In the genomic region with DNA sequence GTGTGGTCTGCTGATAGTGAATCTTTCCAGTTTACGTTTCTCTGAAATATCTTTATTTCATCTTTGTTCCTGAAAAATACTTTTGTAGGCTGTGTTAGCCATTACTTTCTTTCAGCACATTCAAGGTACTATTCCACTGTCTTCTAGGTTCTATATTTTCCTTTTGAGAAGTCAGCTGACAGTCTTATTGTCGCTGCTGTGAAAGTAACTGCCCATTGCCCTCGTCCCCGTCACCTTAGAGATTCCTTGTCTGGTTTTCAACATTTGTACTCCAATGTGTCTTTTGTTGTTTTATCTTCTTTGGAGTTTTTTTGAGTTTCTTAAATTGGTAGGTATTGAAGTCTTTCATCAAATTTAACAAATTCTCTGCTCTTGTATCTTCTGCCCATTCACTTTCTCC, we compare ENCODE assay signal across 34 cellular contexts. TPM values are rescaled to one million over a fixed set of nuclear protein-coding genes. Genes with fewer than 3 reads are reported as not detected.
"Had no signal": no experiment of that assay in that cellular context is flagged by ENCODE, and none has a peak within 500 bp of the region (broad histone marks: within the 10 kb centered on the region; RNA-seq: fewer than 3 reads in every experiment).

No MANE protein-coding gene starts in this region.

- H3K9ac ChIP-seq: parathyroid adenoma had no signal

- H3K79me2 ChIP-seq: parathyroid adenoma had no signal

- DNase-seq: naive thymus-derived CD8-positive, alpha-beta T cell; nephron progenitor cell; nucleus accumbens; ovary; posterior cingulate gyrus; psoas muscle; right cardiac atrium; spleen; stimulated activated CD4-positive, alpha-beta T cell treated with anti-CD3 and anti-CD28 coated beads, Interleukin-12 subunit alpha, Interleukin-12 subunit beta, amount 100 ng/mL, for 4 hours; stimulated activated CD4-positive, alpha-beta T cell treated with anti-CD3 and anti-CD28 coated beads, Interleukin-1b, Interleukin-23, amount 100 ng/mL, for 48 hours; stimulated activated CD4-positive, alpha-beta T cell treated with anti-CD3 and anti-CD28 coated beads, Interleukin-4, amount 100 ng/mL, for 1 hour; stimulated activated CD4-positive, alpha-beta T cell treated with anti-CD3 and anti-CD28 coated beads, Interleukin-4, amount 100 ng/mL, for 4 hours; stimulated activated CD8-positive, alpha-beta memory T cell treated with anti-CD3 and anti-CD28 coated beads, Interleukin-4, amount 100 ng/mL, for 48 hours; stimulated activated naive CD4-positive, alpha-beta T cell; stimulated activated naive CD8-positive, alpha-beta T cell treated with anti-CD3 and anti-CD28 coated beads, Interleukin-15, amount 100 ng/mL, for 72 hours; stimulated activated naive CD8-positive, alpha-beta T cell treated with anti-CD3 and anti-CD28 coated beads, Interleukin-15, Interleukin-2, amounts not matched to agents 100 U/mL and 50 U/mL, for 24 hours; substantia nigra; testis; tibial artery; transverse colon; upper lobe of right lung; uterus had no signal

- H2AFZ ChIP-seq: parathyroid adenoma had no signal

- H3K27me3 ChIP-seq: neutrophil, ovary, spleen, suprapubic skin, testis, tibial artery, upper lobe of right lung, uterus had no signal

- ATAC-seq: naive thymus-derived CD8-positive, alpha-beta T cell; natural killer cell treated with Interleukin-12 subunit alpha and Interleukin-12 subunit beta and Interleukin-15 and Interleukin-18, amount 100 ng/mL, for 72 hours; psoas muscle; right cardiac atrium; sciatic nerve; stimulated activated memory B cell treated with anti-CD40 and anti-IgM and Interleukin-4, amounts not matched to agents 10 μg/mL and 1 μg/mL and 100 μg/mL, for 72 hours; stimulated activated naive CD8-positive, alpha-beta T cell treated with anti-CD3 and anti-CD28 coated beads, Interleukin-15, amount 100 ng/mL, for 72 hours; stimulated activated naive CD8-positive, alpha-beta T cell treated with anti-CD3 and anti-CD28 coated beads, Interleukin-15, Interleukin-2, amounts not matched to agents 100 U/mL and 50 U/mL, for 24 hours; upper lobe of right lung had no signal

- H3K36me3 ChIP-seq: neutrophil, ovary, spleen, suprapubic skin, tibial artery, transverse colon, upper lobe of right lung, uterus had no signal

- H3K36me3 Mint-ChIP-seq: stimulated activated memory B cell treated with anti-CD40 and anti-IgM and Interleukin-4, amounts not matched to agents 10 μg/mL and 1 μg/mL and 100 μg/mL, for 72 hours; type B pancreatic cell had no signal

- H3K27ac Mint-ChIP-seq: naive thymus-derived CD8-positive, alpha-beta T cell; natural killer cell treated with Interleukin-12 subunit alpha and Interleukin-12 subunit beta and Interleukin-15 and Interleukin-18, amount 100 ng/mL, for 72 hours; nephron progenitor cell; progenitor cell of endocrine pancreas; stimulated activated memory B cell treated with anti-CD40 and anti-IgM and Interleukin-4, amounts not matched to agents 10 μg/mL and 1 μg/mL and 100 μg/mL, for 72 hours; stimulated activated naive CD8-positive, alpha-beta T cell treated with anti-CD3 and anti-CD28 coated beads, Interleukin-15, amount 100 ng/mL, for 72 hours; type B pancreatic cell had no signal

- H3K4me3 ChIP-seq: ovary, psoas muscle, skin epidermis, smooth muscle cell, spleen, suprapubic skin, testis, tibial artery, transverse colon, upper lobe of right lung, uterus had no signal

- H3K4me3 Mint-ChIP-seq: naive thymus-derived CD8-positive, alpha-beta T cell; natural killer cell treated with Interleukin-12 subunit alpha and Interleukin-12 subunit beta and Interleukin-15 and Interleukin-18, amount 100 ng/mL, for 72 hours; nephron progenitor cell; neural crest cell; stimulated activated memory B cell treated with anti-CD40 and anti-IgM and Interleukin-4, amounts not matched to agents 10 μg/mL and 1 μg/mL and 100 μg/mL, for 72 hours; stimulated activated naive CD8-positive, alpha-beta T cell treated with anti-CD3 and anti-CD28 coated beads, Interleukin-15, amount 100 ng/mL, for 72 hours; type B pancreatic cell had no signal

- H3K9me3 ChIP-seq: neutrophil, ovary, suprapubic skin, testis, transverse colon, upper lobe of right lung, uterus had no signal

- H3K4me1 Mint-ChIP-seq: neural crest cell; stimulated activated memory B cell treated with anti-CD40 and anti-IgM and Interleukin-4, amounts not matched to agents 10 μg/mL and 1 μg/mL and 100 μg/mL, for 72 hours; stimulated activated naive CD8-positive, alpha-beta T cell treated with anti-CD3 and anti-CD28 coated beads, Interleukin-15, amount 100 ng/mL, for 72 hours had no signal

- H3K27ac ChIP-seq: neutrophil, ovary, parathyroid adenoma, psoas muscle, skin epidermis, spleen, suprapubic skin, testis, tibial artery, transverse colon, upper lobe of right lung, uterus had no signal

- H3K4me2 ChIP-seq: smooth muscle cell had no signal

- H3K27me3 Mint-ChIP-seq: progenitor cell of endocrine pancreas; stimulated activated naive CD8-positive, alpha-beta T cell treated with anti-CD3 and anti-CD28 coated beads, Interleukin-15, amount 100 ng/mL, for 72 hours; type B pancreatic cell had no signal

- H3K4me1 ChIP-seq: parathyroid adenoma, psoas muscle, spleen, suprapubic skin, testis, tibial artery, transverse colon, upper lobe of right lung, uterus had no signal

- H3K9me3 Mint-ChIP-seq: natural killer cell treated with Interleukin-12 subunit alpha and Interleukin-12 subunit beta and Interleukin-15 and Interleukin-18, amount 100 ng/mL, for 72 hours had no signal

RNA-seq across cellular contexts. Expression of gene MX2, which starts 19.8 kb away (rescaled TPM):
- total RNA-seq: neural crest cell had no signal

RNA-seq across cellular contexts. Expression of gene FAM3B, which starts 25.4 kb away (rescaled TPM):
- total RNA-seq: naive thymus-derived CD8-positive, alpha-beta T cell; natural killer cell treated with Interleukin-12 subunit alpha and Interleukin-12 subunit beta and Interleukin-15 and Interleukin-18, amount 100 ng/mL, for 72 hours; renal cortical epithelial cell; smooth muscle cell had no signal
- polyA plus RNA-seq: naive thymus-derived CD8-positive, alpha-beta T cell had no signal
